In the genomic region with DNA sequence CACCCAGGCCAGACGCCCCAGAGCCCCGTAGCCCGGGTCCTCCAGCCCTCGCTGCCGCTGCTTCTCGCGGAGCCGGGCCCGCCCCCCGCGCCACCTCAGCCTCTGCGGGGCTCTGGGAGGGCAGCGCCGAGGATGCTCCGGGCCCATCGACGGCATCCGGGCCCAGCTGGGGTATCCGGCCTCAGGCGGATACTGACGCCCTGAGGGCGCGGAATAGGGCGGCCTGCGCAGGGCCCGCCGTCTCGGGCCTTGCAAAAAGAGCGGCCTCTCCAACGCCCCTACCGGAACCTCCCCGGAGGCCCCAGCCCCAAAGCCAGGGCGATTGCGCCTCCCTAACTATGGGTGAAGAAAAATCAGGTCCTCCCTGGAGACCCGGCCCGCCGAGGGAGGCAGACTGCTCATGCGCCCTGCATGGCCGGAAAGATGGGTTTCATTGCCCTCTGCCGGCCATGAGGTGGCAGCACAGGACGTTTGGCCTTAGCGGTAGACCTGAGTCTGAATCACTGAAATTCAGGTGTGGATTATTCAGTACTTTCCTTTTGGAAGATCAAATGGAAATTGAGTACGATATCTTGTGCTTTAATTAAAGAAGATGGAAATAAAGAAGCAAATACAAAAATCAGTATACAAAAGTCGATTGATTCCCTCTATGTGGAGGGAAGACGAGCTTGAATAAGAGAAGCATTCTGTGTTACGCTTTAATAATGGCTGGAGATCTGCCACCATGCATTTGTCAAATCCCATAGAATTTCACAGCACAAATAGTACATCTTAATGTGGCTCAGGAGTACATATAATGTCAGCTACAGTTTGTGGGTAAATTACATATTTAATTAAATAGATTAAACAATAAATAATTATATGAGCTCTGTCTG, we compare ENCODE assay signal across 8 cellular contexts. TPM values are rescaled to one million over a fixed set of nuclear protein-coding genes. Genes with fewer than 3 reads are reported as not detected.
DNase-seq lines count a peak whose midpoint lies in the region; ATAC-seq and TF ChIP-seq lines count a peak whose summit lies in the region.
"Not testable (repeated sequence)": the region's sequence is repeated elsewhere in the genome, so short reads cannot be mapped to it uniquely, and the experiment has no call there.

No MANE protein-coding gene starts in this region.

- not testable (repeated sequence) for H3K9me2 ChIP-seq in OCI-LY1 (ENCODE audit: low read depth, low read length)

- H3K4me2 ChIP-seq in KMS-11: not testable (repeated sequence)
- H3K4me2 ChIP-seq in OCI-LY1 (ENCODE audit: low read length): peak overlapping the region; percentile 74

- H3K9ac ChIP-seq in KMS-11: peak overlapping the region; percentile 37; the same call in 1 of the 2 replicates
- H3K9ac ChIP-seq in OCI-LY1 (ENCODE audit: low read length): peak overlapping the region; percentile 71

- H3F3A ChIP-seq in OCI-LY1 (ENCODE audit: insufficient read depth, low read length): not testable (repeated sequence)

- H4K20me1 ChIP-seq in KMS-11 (ENCODE audit: insufficient read depth); OCI-LY1 (ENCODE audit: insufficient read depth, low read length): not testable (repeated sequence)

- H3K4me3 Mint-ChIP-seq in activated CD8-positive, alpha-beta T cell treated with anti-CD3 and anti-CD28 coated beads, Interleukin-2, amount 10 ng/mL, durations not matched to agents 7 days and 5 days: peak overlapping the region; percentile 78

- H3K4me1 Mint-ChIP-seq in activated CD8-positive, alpha-beta T cell treated with anti-CD3 and anti-CD28 coated beads, Interleukin-2, amount 10 ng/mL, durations not matched to agents 7 days and 5 days (ENCODE audit: low read depth): not testable (repeated sequence)

- ATAC-seq in activated CD8-positive, alpha-beta T cell treated with anti-CD3 and anti-CD28 coated beads, Interleukin-2, amount 10 ng/mL, durations not matched to agents 7 days and 5 days: peak; percentile 99
- ATAC-seq in psoas muscle: peak in 1 of 4 donors; percentile 59

- 4 to 7% (median 5%) methylated on average over 24 to 46 of the region's 46 CpGs for WGBS in psoas muscle, 3 donors

- intact Hi-C loops in psoas muscle (cut with DNase I): not testable (repeated sequence)

- H3K9me3 ChIP-seq in OCI-LY1 (ENCODE audit: low read length); iPS-18c (ENCODE audit: control insufficient read depth, insufficient read depth, low read length); psoas muscle: not testable (repeated sequence)

- H3K9me3 Mint-ChIP-seq in activated CD8-positive, alpha-beta T cell treated with anti-CD3 and anti-CD28 coated beads, Interleukin-2, amount 10 ng/mL, durations not matched to agents 7 days and 5 days (ENCODE audit: insufficient read depth): not testable (repeated sequence)

- not testable (repeated sequence) for H3K27ac ChIP-seq in KMS-11; OCI-LY1 (ENCODE audit: low read depth, low read length, poor library complexity, severe bottlenecking)
- H3K27ac ChIP-seq in psoas muscle: peak overlapping the region; percentile 16

- not testable (repeated sequence) for H3K4me3 ChIP-seq in KMS-11 (IDR thresholded peaks at IDR 0.05; ENCODE audit: insufficient read depth, low read depth, low read length)
- H3K4me3 ChIP-seq in OCI-LY1 (ENCODE audit: low read depth, low read length, poor library complexity, severe bottlenecking): peak overlapping the region; percentile 66
- peak overlapping the region; percentile 54 for H3K4me3 ChIP-seq in choroid plexus epithelial cell (ENCODE audit: low read depth, low read length)
- H3K4me3 ChIP-seq in iPS-18c (ENCODE audit: insufficient read depth, low read depth, low read length): peak overlapping the region; percentile 43; the same call in 1 of the 2 replicates
- peak overlapping the region; percentile 63 for H3K4me3 ChIP-seq in psoas muscle

- not testable (repeated sequence) for H3K36me3 ChIP-seq in KMS-11 (ENCODE audit: insufficient read depth); OCI-LY1 (ENCODE audit: insufficient read depth, low read length); psoas muscle (ENCODE audit: insufficient read depth in 1 of 2, low read depth in 1 of 2)

- POLR2A ChIA-PET in activated CD8-positive, alpha-beta T cell treated with anti-CD3 and anti-CD28 coated beads, Interleukin-2, amount 10 ng/mL, durations not matched to agents 7 days and 5 days (lab: Charles Lee): not testable (repeated sequence)

- H3K27me3 ChIP-seq in KMS-11 (ENCODE audit: insufficient read depth, low read depth); OCI-LY1 (ENCODE audit: insufficient read depth, low read length); psoas muscle (ENCODE audit: insufficient read depth in 3 of 3, low read length in 2 of 3): not testable (repeated sequence)

- DNase-seq in DMS79 treated with DMSO at 0.1 percent for 48 hours (lab: John Stamatoyannopoulos, UW) (peak; percentile 69), choroid plexus epithelial cell (ENCODE audit: low read depth) (peak; percentile 76), psoas muscle (peak; percentile 68 to 88), superior temporal gyrus (ENCODE audit: extremely low spot score) (peak; percentile 92)
- DNase-seq in activated CD8-positive, alpha-beta T cell treated with anti-CD3 and anti-CD28 coated beads, Interleukin-2, amount 10 ng/mL, durations not matched to agents 7 days and 5 days: peak; percentile 85

- peak; percentile 56 for TF ChIP-seq CTCF in KMS-11 (conservative IDR thresholded peaks at IDR 0.05; ENCODE audit: low read depth, low read length)
- peak; percentile 60 for TF ChIP-seq CTCF in OCI-LY1 (IDR thresholded peaks at IDR 0.05; ENCODE audit: low read length)
- TF ChIP-seq CTCF in choroid plexus epithelial cell (conservative IDR thresholded peaks at IDR 0.05; ENCODE audit: low read depth, low read length): peak; percentile 74
- TF ChIP-seq CTCF in psoas muscle (IDR thresholded peaks at IDR 0.05): peak; percentile 72

- H3K27me3 Mint-ChIP-seq in activated CD8-positive, alpha-beta T cell treated with anti-CD3 and anti-CD28 coated beads, Interleukin-2, amount 10 ng/mL, durations not matched to agents 7 days and 5 days (ENCODE audit: low read depth): not testable (repeated sequence)

- not testable (repeated sequence) for H3K79me2 ChIP-seq in KMS-11 (ENCODE audit: insufficient read depth, low read depth); OCI-LY1 (ENCODE audit: insufficient read depth, low read length)

- H3K36me3 Mint-ChIP-seq in activated CD8-positive, alpha-beta T cell treated with anti-CD3 and anti-CD28 coated beads, Interleukin-2, amount 10 ng/mL, durations not matched to agents 7 days and 5 days (ENCODE audit: low read depth): not testable (repeated sequence)

- not testable (repeated sequence) for H3K4me1 ChIP-seq in KMS-11 (ENCODE audit: low read depth, poor library complexity, severe bottlenecking); OCI-LY1 (ENCODE audit: insufficient read depth, low read length, severe bottlenecking); psoas muscle

- H3K27ac Mint-ChIP-seq in activated CD8-positive, alpha-beta T cell treated with anti-CD3 and anti-CD28 coated beads, Interleukin-2, amount 10 ng/mL, durations not matched to agents 7 days and 5 days: peak overlapping the region; percentile 86

- H2AFZ ChIP-seq in KMS-11 (ENCODE audit: low read depth) (peak overlapping the region; percentile 38), OCI-LY1 (ENCODE audit: low read length) (0 out of 2 replicates have a peak overlapping the region, but pooled peaks have one; percentile 87)

- CTCF ChIA-PET in activated CD8-positive, alpha-beta T cell treated with anti-CD3 and anti-CD28 coated beads, Interleukin-2, amount 10 ng/mL, durations not matched to agents 7 days and 5 days (lab: Charles Lee): interaction anchor here (1.3 to 3.0 kb wide), 2 partner anchors 9 to 13 kb away, joined by 3 to 16 read pairs; no protein-coding TSS in a partner anchor

RNA-seq across cellular contexts. Expression of gene DEFB108B, which starts 19.3 kb away (rescaled TPM):
- not detected for total RNA-seq in activated CD8-positive, alpha-beta T cell treated with anti-CD3 and anti-CD28 coated beads, Interleukin-2, amount 10 ng/mL, durations not matched to agents 7 days and 5 days
- total RNA-seq in psoas muscle: not detected
- polyA plus RNA-seq in psoas muscle: not detected
